In the genomic region with DNA sequence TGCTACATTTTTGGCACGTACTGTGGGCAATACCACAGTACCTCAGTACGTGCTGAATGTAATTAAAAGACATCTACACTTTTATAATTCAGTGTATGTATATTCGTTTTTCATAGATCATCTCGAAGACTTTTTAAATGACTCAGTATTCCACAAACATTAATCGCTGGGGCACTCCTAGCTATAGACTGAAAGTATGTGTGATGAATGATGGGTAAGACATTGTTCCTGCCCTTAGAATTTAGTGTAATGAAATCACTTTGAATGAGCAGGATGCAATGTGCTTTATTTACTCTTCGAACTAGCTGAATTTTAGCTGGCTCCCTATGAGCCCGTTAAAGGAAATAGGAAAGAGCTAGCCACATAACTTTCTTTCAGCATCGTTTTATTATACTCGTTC, we compare ENCODE assay signal across 16 cellular contexts.
DNase-seq lines count a peak whose midpoint lies in the region; ATAC-seq, FAIRE-seq and TF ChIP-seq lines count a peak whose summit lies in the region.
"Had no signal": no experiment of that assay in that cellular context is flagged by ENCODE, and none has a peak within 500 bp of the region (broad histone marks: within the 10 kb centered on the region; RNA-seq: fewer than 3 reads in every experiment).

No MANE protein-coding gene starts in this region.

- no peak for TF ChIP-seq POLR2A in H54 (IDR thresholded peaks at IDR 0.05; ENCODE audit: low read depth, low read length)

- no peak overlapping the region for H3K4me3 ChIP-seq in astrocyte (ENCODE audit: insufficient read depth, low read depth, low read length)
- H3K4me3 ChIP-seq: GM23248 had no signal

- no peaks in the 10 kb centered on the region for H3K36me3 ChIP-seq in astrocyte (ENCODE audit: insufficient read depth, low read length)

- TF ChIP-seq CTCF in astrocyte (IDR thresholded peaks at IDR 0.05; ENCODE audit: insufficient read depth, low read depth, low read length), result no peak

- H4K20me1 ChIP-seq in astrocyte (ENCODE audit: insufficient read depth, low read length), result no peaks in the 10 kb centered on the region

- H3K27ac ChIP-seq in astrocyte (ENCODE audit: low read depth, low read length), result peak overlapping the region; percentile 14
- H3K27ac ChIP-seq: GM23248, KMS-11 had no signal

- no peak overlapping the region for H3K4me3 Mint-ChIP-seq in astrocyte (ENCODE audit: unreplicated experiment)
- no peak overlapping the region for H3K4me3 Mint-ChIP-seq in stimulated activated effector memory CD8-positive, alpha-beta T cell treated with anti-CD3 and anti-CD28 coated beads, Interleukin-12 subunit alpha, Interleukin-12 subunit beta, amount 100 ng/mL, for 72 hours
- H3K4me3 Mint-ChIP-seq: CD4-positive, CD25-positive, alpha-beta regulatory T cell had no signal

- H3K4me1 ChIP-seq in astrocyte (ENCODE audit: insufficient read depth, low read length), result peaks cover 6% of the 10 kb centered on the region

- H3K9ac ChIP-seq in astrocyte (ENCODE audit: low read length), result peak overlapping the region; percentile 16
- H3K9ac ChIP-seq: GM23248, KMS-11 had no signal

- H2AFZ ChIP-seq in astrocyte (ENCODE audit: low read depth, low read length), result no peak overlapping the region
- H2AFZ ChIP-seq: GM23248 had no signal

- H3K36me3 Mint-ChIP-seq in astrocyte (ENCODE audit: low read depth, unreplicated experiment), result no peaks in the 10 kb centered on the region
- H3K36me3 Mint-ChIP-seq in stimulated activated effector memory CD8-positive, alpha-beta T cell treated with anti-CD3 and anti-CD28 coated beads, Interleukin-12 subunit alpha, Interleukin-12 subunit beta, amount 100 ng/mL, for 72 hours, result no peaks in the 10 kb centered on the region
- H3K36me3 Mint-ChIP-seq: CD4-positive, CD25-positive, alpha-beta regulatory T cell had no signal

- no peaks in the 10 kb centered on the region for H3K4me1 Mint-ChIP-seq in astrocyte (ENCODE audit: low read depth, unreplicated experiment)
- H3K4me1 Mint-ChIP-seq in stimulated activated effector memory CD8-positive, alpha-beta T cell treated with anti-CD3 and anti-CD28 coated beads, Interleukin-12 subunit alpha, Interleukin-12 subunit beta, amount 100 ng/mL, for 72 hours, result no peaks in the 10 kb centered on the region
- H3K4me1 Mint-ChIP-seq: CD4-positive, CD25-positive, alpha-beta regulatory T cell had no signal

- no peaks in the 10 kb centered on the region for H3K79me2 ChIP-seq in astrocyte (ENCODE audit: insufficient read depth, low read length)

- H3K4me2 ChIP-seq in astrocyte (ENCODE audit: low read length), result peak overlapping the region; percentile 54
- H3K4me2 ChIP-seq: KMS-11 had no signal

- H3K27me3 ChIP-seq in astrocyte (ENCODE audit: insufficient read depth, low read length), result no peaks in the 10 kb centered on the region

- H3K9me3 ChIP-seq in astrocyte (ENCODE audit: insufficient read depth, low read depth, low read length), result no peaks in the 10 kb centered on the region

- DNase-seq in H54 (ENCODE audit: insufficient read length, low spot score), result no peak
- peak; percentile 28 for DNase-seq in NCI-H69 (lab: John Stamatoyannopoulos, UW)
- DNase-seq in astrocyte (ENCODE audit: low read depth), result peak; percentile 67
- DNase-seq in stimulated activated effector memory CD8-positive, alpha-beta T cell treated with anti-CD3 and anti-CD28 coated beads, Interleukin-12 subunit alpha, Interleukin-12 subunit beta, amount 100 ng/mL, for 72 hours (ENCODE audit: low spot score in 2 of 2), result no peak
- DNase-seq in stimulated activated CD8-positive, alpha-beta memory T cell treated with anti-CD3 and anti-CD28 coated beads, Interleukin-4, amount 100 ng/mL, for 48 hours, result no peak
- no peak for DNase-seq in NCI-H524 (lab: John Stamatoyannopoulos, UW)
- DNase-seq: ACHN; CD4-positive, CD25-positive, alpha-beta regulatory T cell; GF-D8; GM23248; MM.1S; NCI-H2029; NCI-H526 treated with DMSO at 0.1 percent for 48 hours had no signal

- ATAC-seq in stimulated activated effector memory CD8-positive, alpha-beta T cell treated with anti-CD3 and anti-CD28 coated beads, Interleukin-12 subunit alpha, Interleukin-12 subunit beta, amount 100 ng/mL, for 72 hours, result peak; percentile 21
- ATAC-seq in HG03108 (IDR thresholded peaks at IDR 0.05; ENCODE audit: unreplicated experiment), result no peak
- ATAC-seq: Panc1 had no signal

- H3K9me3 Mint-ChIP-seq in astrocyte (ENCODE audit: unreplicated experiment), result peaks cover 2% of the 10 kb centered on the region
- no peaks in the 10 kb centered on the region for H3K9me3 Mint-ChIP-seq in stimulated activated effector memory CD8-positive, alpha-beta T cell treated with anti-CD3 and anti-CD28 coated beads, Interleukin-12 subunit alpha, Interleukin-12 subunit beta, amount 100 ng/mL, for 72 hours

- FAIRE-seq in H54 (lab: Jason Lieb, UNC) (peak; percentile 60), astrocyte (lab: Jason Lieb, UNC) (no peak)

- peak overlapping the region; percentile 7 for H3K27ac Mint-ChIP-seq in astrocyte (ENCODE audit: unreplicated experiment)
- no peak overlapping the region for H3K27ac Mint-ChIP-seq in stimulated activated effector memory CD8-positive, alpha-beta T cell treated with anti-CD3 and anti-CD28 coated beads, Interleukin-12 subunit alpha, Interleukin-12 subunit beta, amount 100 ng/mL, for 72 hours
- H3K27ac Mint-ChIP-seq: CD4-positive, CD25-positive, alpha-beta regulatory T cell had no signal

- H3K27me3 Mint-ChIP-seq in astrocyte (ENCODE audit: low read depth, unreplicated experiment), result no peaks in the 10 kb centered on the region

Comparison
In these comparisons a context has a peak if more than half of its experiments do, and no peak if none do; other contexts are left out.
1. DNase-seq: peak in NCI-H69 (single experiment) and astrocyte (single experiment); none in H54 (single experiment), stimulated activated effector memory CD8-positive, alpha-beta T cell treated with anti-CD3 and anti-CD28 coated beads, Interleukin-12 subunit alpha, Interleukin-12 subunit beta, amount 100 ng/mL, for 72 hours (0 of 2), stimulated activated CD8-positive, alpha-beta memory T cell treated with anti-CD3 and anti-CD28 coated beads, Interleukin-4, amount 100 ng/mL, for 48 hours (single experiment) and NCI-H524 (0 of 2).